1 cellular context compared by ENCODE assay signal in genomic region chr10:92690211-92691041, GRCh38.
TF ChIP-seq lines count a peak whose summit lies in the region.

No MANE protein-coding gene starts in this region.

TF ChIP-seq in K562, 482 proteins besides CTCF, POLR2A, EP300 and RAD21 (continued from another document and continues in another):
- TF ChIP-seq ZBTB26 (CRISPR knock-in tag; IDR thresholded peaks at IDR 0.05) (no peak), ZNF586 (CRISPR knock-in tag; conservative IDR thresholded peaks at IDR 0.05) (no peak), RFX5 (IDR thresholded peaks at IDR 0.05; ENCODE audit: low read depth, low read length) (no peak), ZZZ3 (IDR thresholded peaks at IDR 0.05) (no peak), ZC3H4 (CRISPR knock-in tag; IDR thresholded peaks at IDR 0.05; ENCODE audit: borderline replicate concordance) (no peak), ZNF280B (CRISPR knock-in tag; IDR thresholded peaks at IDR 0.05) (no peak), MTA2 (IDR thresholded peaks at IDR 0.05; ENCODE audit: low read depth) (peak; percentile 41; the same call in 1 of the 2 replicates), ARID3B (CRISPR knock-in tag; IDR thresholded peaks at IDR 0.05; ENCODE audit: borderline replicate concordance) (no peak), NCOA6 (IDR thresholded peaks at IDR 0.05) (peak; percentile 10; the same call in 1 of the 2 replicates), RCOR1 (IDR thresholded peaks at IDR 0.05; ENCODE audit: borderline replicate concordance in 1 of 2, low read depth in 2 of 2, low read length in 2 of 2) (peak in 1 of 2 experiments; percentile 65; a peak in 1 of 4 replicates), ZNF445 (CRISPR knock-in tag; IDR thresholded peaks at IDR 0.05; ENCODE audit: low read depth) (no peak), BCLAF1 (IDR thresholded peaks at IDR 0.05; ENCODE audit: borderline replicate concordance in 1 of 2, control insufficient read depth in 1 of 2, low read depth in 2 of 2, low read length in 1 of 2) (0 out of 4 replicates have a peak, but pooled peaks of 1 of the 2 experiments have one; percentile 19), ZNF668 (CRISPR knock-in tag; IDR thresholded peaks at IDR 0.05) (no peak), TCF3 (CRISPR knock-in tag; IDR thresholded peaks at IDR 0.05) (peak; percentile 83), CC2D1A (IDR thresholded peaks at IDR 0.05) (peak; percentile 12; the same call in 1 of the 2 replicates), RERE (CRISPR knock-in tag; IDR thresholded peaks at IDR 0.05; ENCODE audit: borderline replicate concordance) (no peak), ZNF584 (CRISPR knock-in tag; IDR thresholded peaks at IDR 0.05; ENCODE audit: low read depth) (no peak), HNRNPLL (IDR thresholded peaks at IDR 0.05; ENCODE audit: low read depth, low read length, poor library complexity, severe bottlenecking) (no peak), ZC3H11A (IDR thresholded peaks at IDR 0.05; ENCODE audit: low read depth, low read length) (no peak), SMC3 (conservative IDR thresholded peaks at IDR 0.05; ENCODE audit: insufficient read depth, low read depth, low read length) (no peak), ARID4B (CRISPR knock-in tag; IDR thresholded peaks at IDR 0.05) (no peak), KAT7 (CRISPR knock-in tag; IDR thresholded peaks at IDR 0.05; ENCODE audit: borderline replicate concordance) (peak; percentile 87), IRF1 (CRISPR knock-in tag; IDR thresholded peaks at IDR 0.05; ENCODE audit: borderline replicate concordance) (no peak; the same call in 1 of the 2 replicates), SNIP1 (IDR thresholded peaks at IDR 0.05; ENCODE audit: low read depth) (no peak), MBD2 (IDR thresholded peaks at IDR 0.05; ENCODE audit: borderline replicate concordance, low read depth) (no peak), SREBF2 (CRISPR knock-in tag; IDR thresholded peaks at IDR 0.05) (no peak)
- TF ChIP-seq, protein P1, sequence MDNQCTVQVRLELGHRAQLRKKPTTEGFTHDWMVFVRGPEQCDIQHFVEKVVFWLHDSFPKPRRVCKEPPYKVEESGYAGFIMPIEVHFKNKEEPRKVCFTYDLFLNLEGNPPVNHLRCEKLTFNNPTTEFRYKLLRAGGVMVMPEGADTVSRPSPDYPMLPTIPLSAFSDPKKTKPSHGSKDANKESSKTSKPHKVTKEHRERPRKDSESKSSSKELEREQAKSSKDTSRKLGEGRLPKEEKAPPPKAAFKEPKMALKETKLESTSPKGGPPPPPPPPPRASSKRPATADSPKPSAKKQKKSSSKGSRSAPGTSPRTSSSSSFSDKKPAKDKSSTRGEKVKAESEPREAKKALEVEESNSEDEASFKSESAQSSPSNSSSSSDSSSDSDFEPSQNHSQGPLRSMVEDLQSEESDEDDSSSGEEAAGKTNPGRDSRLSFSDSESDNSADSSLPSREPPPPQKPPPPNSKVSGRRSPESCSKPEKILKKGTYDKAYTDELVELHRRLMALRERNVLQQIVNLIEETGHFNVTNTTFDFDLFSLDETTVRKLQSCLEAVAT (IDR thresholded peaks at IDR 0.05) = peak in 1 of 2 experiments; percentile 87
- TF ChIP-seq, protein P2, sequence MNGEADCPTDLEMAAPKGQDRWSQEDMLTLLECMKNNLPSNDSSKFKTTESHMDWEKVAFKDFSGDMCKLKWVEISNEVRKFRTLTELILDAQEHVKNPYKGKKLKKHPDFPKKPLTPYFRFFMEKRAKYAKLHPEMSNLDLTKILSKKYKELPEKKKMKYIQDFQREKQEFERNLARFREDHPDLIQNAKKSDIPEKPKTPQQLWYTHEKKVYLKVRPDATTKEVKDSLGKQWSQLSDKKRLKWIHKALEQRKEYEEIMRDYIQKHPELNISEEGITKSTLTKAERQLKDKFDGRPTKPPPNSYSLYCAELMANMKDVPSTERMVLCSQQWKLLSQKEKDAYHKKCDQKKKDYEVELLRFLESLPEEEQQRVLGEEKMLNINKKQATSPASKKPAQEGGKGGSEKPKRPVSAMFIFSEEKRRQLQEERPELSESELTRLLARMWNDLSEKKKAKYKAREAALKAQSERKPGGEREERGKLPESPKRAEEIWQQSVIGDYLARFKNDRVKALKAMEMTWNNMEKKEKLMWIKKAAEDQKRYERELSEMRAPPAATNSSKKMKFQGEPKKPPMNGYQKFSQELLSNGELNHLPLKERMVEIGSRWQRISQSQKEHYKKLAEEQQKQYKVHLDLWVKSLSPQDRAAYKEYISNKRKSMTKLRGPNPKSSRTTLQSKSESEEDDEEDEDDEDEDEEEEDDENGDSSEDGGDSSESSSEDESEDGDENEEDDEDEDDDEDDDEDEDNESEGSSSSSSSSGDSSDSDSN (IDR thresholded peaks at IDR 0.05; ENCODE audit: borderline replicate concordance in 1 of 2, low read depth in 2 of 2, low read length in 2 of 2) = 0 out of 4 replicates have a peak, but pooled peaks of 1 of the 2 experiments have one; percentile 68
